ENCODE assay signal across 12 cellular contexts in genomic region chr17:39705786-39706348, GRCh38. TPM values are rescaled to one million over a fixed set of nuclear protein-coding genes. Genes with fewer than 3 reads are reported as not detected.
DNase-seq lines count a peak whose midpoint lies in the region; ATAC-seq and TF ChIP-seq lines count a peak whose summit lies in the region.
"Had no signal": no experiment of that assay in that cellular context is flagged by ENCODE, and none has a peak within 500 bp of the region (broad histone marks: within the 10 kb centered on the region; RNA-seq: fewer than 3 reads in every experiment).

No MANE protein-coding gene starts in this region.

- H3K4me1 ChIP-seq in HUES48 (ENCODE audit: control insufficient read depth, insufficient read depth, low read length): peaks cover 51% of the 10 kb centered on the region
- H3K4me1 ChIP-seq in breast epithelium: peaks cover 4 to 49% of the 10 kb centered on the region in 2 donors
- peaks cover 39 to 62% (median 48%) of the 10 kb centered on the region in 3 donors for H3K4me1 ChIP-seq in skeletal muscle tissue (ENCODE audit: control insufficient read depth in 3 of 3, insufficient read depth in 3 of 3, low read length in 3 of 3)

- no peaks in the 10 kb centered on the region for H3K27me3 ChIP-seq in HUES48 (ENCODE audit: control insufficient read depth, insufficient read depth, low read length)
- H3K27me3 ChIP-seq in breast epithelium: no peaks in the 10 kb centered on the region
- peaks cover 0 to 4% (median 0%) of the 10 kb centered on the region in 3 donors for H3K27me3 ChIP-seq in skeletal muscle tissue (ENCODE audit: control insufficient read depth in 3 of 3, insufficient read depth in 3 of 3, low read length in 3 of 3)

- H3K9ac ChIP-seq in HUES48 (ENCODE audit: low read depth, low read length) (no peak overlapping the region; the same call in 1 of the 2 replicates), skeletal muscle tissue (ENCODE audit: low read depth in 1 of 3, low read length in 3 of 3) (peak overlapping the region; percentile 23 to 73 (median 65))

- H3K9me3 ChIP-seq in HUES48 (ENCODE audit: control insufficient read depth, insufficient read depth, low read length): no peaks in the 10 kb centered on the region
- no peaks in the 10 kb centered on the region for H3K9me3 ChIP-seq in breast epithelium
- H3K9me3 ChIP-seq in skeletal muscle tissue (ENCODE audit: control insufficient read depth in 3 of 3, low read length in 3 of 3): no peaks in the 10 kb centered on the region

- TF ChIP-seq CTCF in breast epithelium (IDR thresholded peaks at IDR 0.05): peak in 2 of 3 donors; percentile 35 to 58

- H3K36me3 ChIP-seq in HUES48 (ENCODE audit: control insufficient read depth, insufficient read depth, low read length): peaks cover 63% of the 10 kb centered on the region
- H3K36me3 ChIP-seq in breast epithelium: peaks cover 5% of the 10 kb centered on the region
- H3K36me3 ChIP-seq in skeletal muscle tissue (ENCODE audit: control insufficient read depth in 3 of 3, insufficient read depth in 3 of 3, low read length in 3 of 3): peaks cover 33 to 40% (median 34%) of the 10 kb centered on the region in 3 donors

- H3K27ac ChIP-seq in HUES48 (ENCODE audit: low read depth, low read length) (peak overlapping the region; percentile 76), breast epithelium (peak overlapping the region; percentile 93 to 98), skeletal muscle tissue (ENCODE audit: low read depth, low read length) (peak overlapping the region; percentile 56)
- H3K27ac ChIP-seq: dorsolateral prefrontal cortex had no signal

- intact Hi-C loops in breast epithelium (cut with DNase I; ENCODE audit: low total_unique reads): no loop called here

- H3K4me3 ChIP-seq in HUES48 (ENCODE audit: low read depth, low read length): no peak overlapping the region
- H3K4me3 ChIP-seq in breast epithelium: peak overlapping the region in 2 of 3 donors; percentile 15 to 54
- H3K4me3 ChIP-seq in skeletal muscle tissue (ENCODE audit: low read length in 3 of 3): no peak overlapping the region
- H3K4me3 ChIP-seq: dorsolateral prefrontal cortex had no signal

- DNase-seq in breast epithelium (ENCODE audit: low spot score in 2 of 2) (peak; percentile 85 to 92), kidney tubule cell (ENCODE audit: low spot score) (peak; percentile 86)
- DNase-seq: activated CD4-positive, alpha-beta T cell treated with anti-CD3 and anti-CD28 coated beads, Interleukin-2, amount 50 U/mL, for 1 hour; activated naive CD4-positive, alpha-beta T cell treated with anti-CD3 and anti-CD28 coated beads, Interleukin-2, amount 50 U/mL, for 16 hours; dorsolateral prefrontal cortex had no signal

- ATAC-seq in GM19035 (IDR thresholded peaks at IDR 0.05; ENCODE audit: unreplicated experiment) (no peak), HG03565 (IDR thresholded peaks at IDR 0.05; ENCODE audit: unreplicated experiment) (no peak), GM18502 (IDR thresholded peaks at IDR 0.05; ENCODE audit: poor library complexity, unreplicated experiment) (no peak), GM21367 (IDR thresholded peaks at IDR 0.05; ENCODE audit: unreplicated experiment) (no peak)

- no peak for TF ChIP-seq POLR2A in breast epithelium (IDR thresholded peaks at IDR 0.05)

RNA-seq across cellular contexts. Expression of gene ERBB2, which starts 6.0 kb away (rescaled TPM):
- 100 to 1,000 TPM in 1 of 3 donors, 10 to 100 TPM in 2; 13.1 to 118 (median 59.0) TPM for total RNA-seq in breast epithelium
- 69.9 TPM for total RNA-seq in skeletal muscle tissue

RNA-seq across cellular contexts. Expression of gene PGAP3, which starts 18.0 kb away (rescaled TPM):
- total RNA-seq in breast epithelium (10 to 100 TPM; 11.7 to 23.7 (median 21.6) TPM), skeletal muscle tissue (7.3 TPM)

RNA-seq across cellular contexts. Expression of gene MIEN1, which starts 24.5 kb away (rescaled TPM):
- 10 to 100 TPM; 50.7 to 68.2 (median 61.6) TPM for total RNA-seq in breast epithelium
- total RNA-seq in skeletal muscle tissue: 6.3 TPM

RNA-seq across cellular contexts. Expression of gene GRB7, which starts 31.9 kb away (rescaled TPM):
- total RNA-seq in breast epithelium (10 to 100 TPM in 2 of 3 donors, not detected in 1; 27.9 to 69.2 TPM), skeletal muscle tissue (not detected)

RNA-seq across cellular contexts. Expression of gene PNMT, which starts 37.6 kb away (rescaled TPM):
- total RNA-seq in breast epithelium: 1 to 10 TPM; 1.6 to 9.5 (median 5.1) TPM
- total RNA-seq in skeletal muscle tissue: 0.52 TPM
- total RNA-seq: SK-MEL-5 had no signal

Comparison
In these comparisons a context has a peak if more than half of its experiments do, and no peak if none do; other contexts are left out.
1. H3K4me3 ChIP-seq: peak in breast epithelium (2 of 3); none in HUES48 (single experiment) and skeletal muscle tissue (0 of 3).
2. Peak in every context shown above with its lines, with median percentiles within 50 percentile points of each other: H3K27ac ChIP-seq.